8 cellular contexts compared by ENCODE assay signal in genomic region chr18:596288-596881, GRCh38.
DNase-seq lines count a peak whose midpoint lies in the region; ATAC-seq and TF ChIP-seq lines count a peak whose summit lies in the region.

No MANE protein-coding gene starts in this region.

- no peak for TF ChIP-seq CTCF in RWPE1 (conservative IDR thresholded peaks at IDR 0.05; ENCODE audit: low read depth)

- no peak overlapping the region for H3K27ac ChIP-seq in RWPE1

- POLR2A ChIA-PET in RWPE1 (lab: Yijun Ruan, JAX; ENCODE audit: low non-redundant PET), result no interaction called here

- peak; percentile 56 for DNase-seq in D341Med (ENCODE audit: low spot score)
- DNase-seq in RWPE1 (ENCODE audit: low spot score), result peak; percentile 73
- peak; percentile 68 for DNase-seq in germinal center (ENCODE audit: low spot score)
- DNase-seq in stimulated activated naive CD4-positive, alpha-beta T cell treated with Interleukin-2 at 50 U/mL for 16 hours (lab: John Stamatoyannopoulos, UW), result peak; percentile 75
- DNase-seq in kidney glomerular epithelial cell (lab: John Stamatoyannopoulos, UW), result no peak

- ATAC-seq in GM19025 (IDR thresholded peaks at IDR 0.05; ENCODE audit: low read depth, unreplicated experiment), result peak; percentile 64
- peak; percentile 53 for ATAC-seq in HG03432 (IDR thresholded peaks at IDR 0.05; ENCODE audit: unreplicated experiment)
- ATAC-seq in HG03378 (IDR thresholded peaks at IDR 0.05; ENCODE audit: unreplicated experiment), result no peak

- CTCF ChIA-PET in RWPE1 (lab: Yijun Ruan, JAX), result interaction anchor here (0.6 to 0.7 kb wide), 2 partner anchors 181 to 240 kb away, joined by 3 to 4 read pairs; no protein-coding TSS in a partner anchor
